6 cellular contexts compared by ENCODE assay signal in the genomic region with DNA sequence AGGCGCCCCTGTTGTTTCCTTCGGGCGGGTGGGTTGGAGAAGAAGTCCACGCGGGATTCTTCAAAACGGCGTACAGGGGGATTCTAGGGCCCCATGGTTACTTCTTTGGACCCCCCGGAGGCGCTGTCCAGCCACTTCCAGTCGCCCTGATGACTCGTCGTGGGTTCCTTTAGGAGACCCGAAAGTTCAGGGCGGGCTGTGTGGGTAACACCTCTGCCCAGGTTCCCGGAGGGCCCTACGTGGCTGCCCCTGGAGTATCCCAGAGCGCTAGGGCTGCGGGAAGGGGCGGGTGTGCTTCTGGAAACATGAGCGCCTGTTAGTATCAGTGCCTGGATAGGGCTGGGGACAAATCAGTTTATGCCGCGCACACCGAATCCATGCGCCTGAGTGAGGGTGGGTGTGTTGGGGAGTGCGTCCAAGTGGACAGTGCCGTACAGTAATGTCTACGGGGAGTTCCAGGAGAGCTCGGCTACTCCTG.
A peak's percentile ranks its signal among the peaks of the same experiment; 100 is the strongest.
DNase-seq lines count a peak whose midpoint lies in the region; ATAC-seq and TF ChIP-seq lines count a peak whose summit lies in the region.

No MANE protein-coding gene starts in this region.

- CTCF ChIA-PET in AG04449 (lab: Yijun Ruan, JAX), result interaction anchor here (0.6 to 8.5 kb wide), 57 partner anchors 8 to 362 kb away, joined by 3 to 348 read pairs (median 4); no protein-coding TSS in a partner anchor

- peaks cover 21% of the 10 kb centered on the region; the same call in 1 of the 2 replicates for H3K4me1 ChIP-seq in HUES6 (ENCODE audit: control insufficient read depth, insufficient read depth, low read length)
- peaks cover 44% of the 10 kb centered on the region for H3K4me1 ChIP-seq in mucosa of stomach (ENCODE audit: control insufficient read depth, insufficient read depth, low read length)

- ATAC-seq in activated naive CD8-positive, alpha-beta T cell treated with anti-CD3 and anti-CD28 coated beads, Interleukin-2, amount 50 U/mL, for 24 hours, result peak; percentile 12
- ATAC-seq in GM21528 (IDR thresholded peaks at IDR 0.05; ENCODE audit: low FRiP score, unreplicated experiment), result no peak
- ATAC-seq in HG02973 (IDR thresholded peaks at IDR 0.05; ENCODE audit: unreplicated experiment), result no peak

- peaks cover 22% of the 10 kb centered on the region for H3K27me3 Mint-ChIP-seq in activated naive CD8-positive, alpha-beta T cell treated with anti-CD3 and anti-CD28 coated beads, Interleukin-2, amount 50 U/mL, for 24 hours

- H3K9ac ChIP-seq in HUES6 (ENCODE audit: low read length) (no peak overlapping the region), mucosa of stomach (ENCODE audit: low read length) (peak overlapping the region; percentile 40)

- H3K27ac Mint-ChIP-seq in activated naive CD8-positive, alpha-beta T cell treated with anti-CD3 and anti-CD28 coated beads, Interleukin-2, amount 50 U/mL, for 24 hours, result no peak overlapping the region

- peaks cover 90% of the 10 kb centered on the region for H3K27me3 ChIP-seq in HUES6 (ENCODE audit: control insufficient read depth, insufficient read depth, low read length)
- H3K27me3 ChIP-seq in mucosa of stomach (ENCODE audit: control insufficient read depth, insufficient read depth, low read length), result peaks cover 71% of the 10 kb centered on the region

- no peak for DNase-seq in AG04449 (ENCODE audit: low read depth, low spot score)
- DNase-seq in activated naive CD8-positive, alpha-beta T cell treated with anti-CD3 and anti-CD28 coated beads, Interleukin-2, amount 50 U/mL, for 24 hours, result peak; percentile 63

- no peak overlapping the region for H3K27ac ChIP-seq in HUES6 (ENCODE audit: low read depth, low read length)

- POLR2A ChIA-PET in AG04449 (lab: Yijun Ruan, JAX), result interaction anchor here (0.5 to 5.1 kb wide), 15 partner anchors 14 to 249 kb away, joined by 3 to 59 read pairs (median 4); partner anchors contain the start of genes SMG6 and SRR

- no peaks in the 10 kb centered on the region for H3K9me3 Mint-ChIP-seq in activated naive CD8-positive, alpha-beta T cell treated with anti-CD3 and anti-CD28 coated beads, Interleukin-2, amount 50 U/mL, for 24 hours

- H3K4me3 Mint-ChIP-seq in activated naive CD8-positive, alpha-beta T cell treated with anti-CD3 and anti-CD28 coated beads, Interleukin-2, amount 50 U/mL, for 24 hours, result peak overlapping the region; percentile 70

- H3K9me3 ChIP-seq in HUES6 (ENCODE audit: control insufficient read depth, insufficient read depth, low read depth, low read length) (no peaks in the 10 kb centered on the region), mucosa of stomach (ENCODE audit: control insufficient read depth, low read length) (no peaks in the 10 kb centered on the region)

- peaks cover 31% of the 10 kb centered on the region for H3K4me1 Mint-ChIP-seq in activated naive CD8-positive, alpha-beta T cell treated with anti-CD3 and anti-CD28 coated beads, Interleukin-2, amount 50 U/mL, for 24 hours

- H3K36me3 Mint-ChIP-seq in activated naive CD8-positive, alpha-beta T cell treated with anti-CD3 and anti-CD28 coated beads, Interleukin-2, amount 50 U/mL, for 24 hours (ENCODE audit: low read depth), result peaks cover 2% of the 10 kb centered on the region

- no peaks in the 10 kb centered on the region for H3K36me3 ChIP-seq in HUES6 (ENCODE audit: control insufficient read depth, insufficient read depth, low read length)
- no peaks in the 10 kb centered on the region for H3K36me3 ChIP-seq in mucosa of stomach (ENCODE audit: control insufficient read depth, insufficient read depth, low read length)

- TF ChIP-seq CTCF in AG04449 (IDR thresholded peaks at IDR 0.05; ENCODE audit: insufficient read depth, low read length, missing control alignments), result no peak

- peak overlapping the region; percentile 56 for H3K4me3 ChIP-seq in AG04449 (ENCODE audit: low read depth, low read length)
- peak overlapping the region; percentile 63 for H3K4me3 ChIP-seq in HUES6 (ENCODE audit: low read depth, low read length)
- no peak overlapping the region for H3K4me3 ChIP-seq in mucosa of stomach (ENCODE audit: low read length)
